Comparison of ENCODE assay signal across 22 cellular contexts in the genomic region with DNA sequence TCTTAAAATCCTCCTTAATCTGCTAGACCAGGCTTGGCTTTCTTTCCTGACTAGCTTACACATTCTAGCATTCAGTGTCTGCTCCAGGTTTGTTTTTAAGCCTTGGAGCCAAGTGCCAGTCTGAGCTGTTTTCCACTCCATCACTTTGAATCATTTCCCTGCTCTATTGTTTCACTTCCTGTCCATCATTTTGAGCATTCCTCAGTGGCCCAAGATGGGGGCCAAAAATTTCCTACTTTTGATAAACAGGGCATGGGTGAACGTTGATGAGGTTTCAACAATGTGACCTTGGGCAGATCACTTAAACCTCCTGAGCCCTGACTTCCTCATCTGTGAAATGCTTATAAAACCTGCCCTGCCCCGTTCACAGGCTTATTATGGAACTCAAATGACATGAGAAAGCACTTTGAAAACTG. TPM values are rescaled to one million over a fixed set of nuclear protein-coding genes. Genes with fewer than 3 reads are reported as not detected.
DNase-seq lines count a peak whose midpoint lies in the region; ATAC-seq and TF ChIP-seq lines count a peak whose summit lies in the region.
"Had no signal": no experiment of that assay in that cellular context is flagged by ENCODE, and none has a peak within 500 bp of the region (broad histone marks: within the 10 kb centered on the region; RNA-seq: fewer than 3 reads in every experiment).

No MANE protein-coding gene starts in this region.

- no peak overlapping the region for H3K4me3 Mint-ChIP-seq in activated T-cell treated with anti-CD3 and anti-CD28 coated beads, Interleukin-2, amount 50 U/mL, for 4 hours
- H3K4me3 Mint-ChIP-seq: activated CD4-positive, alpha-beta T cell treated with anti-CD3 and anti-CD28 coated beads, Interleukin-2, amount 10 ng/mL, durations not matched to agents 24 days and 14 days; activated naive CD8-positive, alpha-beta T cell treated with anti-CD3 and anti-CD28 coated beads, Interleukin-2, amount 10 ng/mL, durations not matched to agents 7 days and 5 days; CD4-positive, CD25-positive, alpha-beta regulatory T cell; stimulated activated naive CD8-positive, alpha-beta T cell treated with anti-CD3 and anti-CD28 coated beads, Interleukin-15, Interleukin-2, amounts not matched to agents 100 ng/mL and 50 ng/mL, for 24 hours; T-helper 2 cell treated with Interferon-gamma antibody and Interleukin-4, amounts not matched to agents 5 μg/mL and 100 μg/mL, for 36 hours had no signal

- no peaks in the 10 kb centered on the region for H3K9me3 Mint-ChIP-seq in activated T-cell treated with anti-CD3 and anti-CD28 coated beads, Interleukin-2, amount 50 U/mL, for 4 hours
- H3K9me3 Mint-ChIP-seq: activated CD4-positive, alpha-beta T cell treated with anti-CD3 and anti-CD28 coated beads, Interleukin-2, amount 10 ng/mL, durations not matched to agents 24 days and 14 days; stimulated activated naive CD8-positive, alpha-beta T cell treated with anti-CD3 and anti-CD28 coated beads, Interleukin-15, Interleukin-2, amounts not matched to agents 100 ng/mL and 50 ng/mL, for 24 hours; T-helper 2 cell treated with Interferon-gamma antibody and Interleukin-4, amounts not matched to agents 5 μg/mL and 100 μg/mL, for 36 hours had no signal

- ATAC-seq in upper lobe of right lung, result peak; percentile 63
- no peak for ATAC-seq in activated T-cell treated with anti-CD3 and anti-CD28 coated beads, Interleukin-2, amount 50 U/mL, for 4 hours
- ATAC-seq: K562 had no signal

- no peak for TF ChIP-seq POLR2A in uterus (IDR thresholded peaks at IDR 0.05)

- peaks cover 14% of the 10 kb centered on the region for H3K4me1 ChIP-seq in upper lobe of right lung
- no peaks in the 10 kb centered on the region for H3K4me1 ChIP-seq in uterus
- H3K4me1 ChIP-seq: parathyroid adenoma had no signal

- H3K9me3 ChIP-seq in upper lobe of right lung, result no peaks in the 10 kb centered on the region
- no peaks in the 10 kb centered on the region for H3K9me3 ChIP-seq in uterus

- H3K27me3 ChIP-seq in upper lobe of right lung (no peaks in the 10 kb centered on the region), uterus (no peaks in the 10 kb centered on the region)
- H3K27me3 ChIP-seq: heart left ventricle had no signal

- TF ChIP-seq CTCF in fibroblast of the aortic adventitia (IDR thresholded peaks at IDR 0.05; ENCODE audit: insufficient read depth, low read length), result no peak
- TF ChIP-seq CTCF in upper lobe of right lung (IDR thresholded peaks at IDR 0.05), result no peak
- TF ChIP-seq CTCF in uterus (IDR thresholded peaks at IDR 0.05), result no peak

- H3K4me1 Mint-ChIP-seq in activated T-cell treated with anti-CD3 and anti-CD28 coated beads, Interleukin-2, amount 50 U/mL, for 4 hours (ENCODE audit: low read depth), result no peaks in the 10 kb centered on the region
- H3K4me1 Mint-ChIP-seq: activated CD4-positive, alpha-beta T cell treated with anti-CD3 and anti-CD28 coated beads, Interleukin-2, amount 10 ng/mL, durations not matched to agents 24 days and 14 days; CD4-positive, CD25-positive, alpha-beta regulatory T cell had no signal

- H3K27me3 Mint-ChIP-seq in activated T-cell treated with anti-CD3 and anti-CD28 coated beads, Interleukin-2, amount 50 U/mL, for 4 hours (ENCODE audit: low read depth), result no peaks in the 10 kb centered on the region

- no peaks in the 10 kb centered on the region for H3K36me3 Mint-ChIP-seq in activated T-cell treated with anti-CD3 and anti-CD28 coated beads, Interleukin-2, amount 50 U/mL, for 4 hours (ENCODE audit: insufficient read depth)
- H3K36me3 Mint-ChIP-seq: activated naive CD8-positive, alpha-beta T cell treated with anti-CD3 and anti-CD28 coated beads, Interleukin-2, amount 10 ng/mL, durations not matched to agents 7 days and 5 days; CD4-positive, CD25-positive, alpha-beta regulatory T cell had no signal

- H3K4me3 ChIP-seq in fibroblast of the aortic adventitia (ENCODE audit: low read depth, low read length), result no peak overlapping the region
- H3K4me3 ChIP-seq in upper lobe of right lung, result no peak overlapping the region
- H3K4me3 ChIP-seq in uterus, result no peak overlapping the region
- H3K4me3 ChIP-seq: cardiac muscle cell, heart left ventricle, K562 had no signal

- H3K27ac ChIP-seq in upper lobe of right lung (no peak overlapping the region), uterus (no peak overlapping the region)
- H3K27ac ChIP-seq: 22Rv1, cardiac muscle cell, parathyroid adenoma had no signal

- intact Hi-C loops in upper lobe of right lung (cut with DNase I), result no loop called here
- intact Hi-C loops in uterus (cut with DNase I; ENCODE audit: low total_unique reads), result no loop called here

- DNase-seq in DMS53 (lab: John Stamatoyannopoulos, UW) (peak; percentile 57), DMS53 treated with DMSO at 0.1 percent for 48 hours (lab: John Stamatoyannopoulos, UW; ENCODE audit: unreplicated experiment) (no peak), OCI-M1 (lab: John Stamatoyannopoulos, UW) (peak; percentile 64), fibroblast of the aortic adventitia (ENCODE audit: low read depth) (peak; percentile 63), upper lobe of right lung (no peak), uterus (no peak)
- no peak for DNase-seq in activated naive CD4-positive, alpha-beta T cell treated with Interleukin-2 at 50 U/mL for 16 hours
- no peak for DNase-seq in activated T-cell treated with anti-CD3 and anti-CD28 coated beads, Interleukin-2, amount 50 U/mL, for 4 hours
- DNase-seq: activated CD4-positive, alpha-beta T cell treated with anti-CD3 and anti-CD28 coated beads, Interleukin-2, amount 10 ng/mL, durations not matched to agents 24 days and 14 days; activated naive CD8-positive, alpha-beta T cell treated with anti-CD3 and anti-CD28 coated beads, Interleukin-2, amount 10 ng/mL, durations not matched to agents 7 days and 5 days; activated T-cell treated with anti-CD3 and anti-CD28 coated beads, Interleukin-2, amount 50 U/mL, for 1 hour; CD4-positive, CD25-positive, alpha-beta regulatory T cell; heart left ventricle; NCI-H1694; NCI-H69; small intestine had no signal

- no peaks in the 10 kb centered on the region for H3K36me3 ChIP-seq in upper lobe of right lung
- H3K36me3 ChIP-seq in uterus, result no peaks in the 10 kb centered on the region
- H3K36me3 ChIP-seq: cardiac muscle cell, heart left ventricle had no signal

RNA-seq across cellular contexts. Expression of gene CYP19A1, which starts 4.4 kb away (rescaled TPM):
- total RNA-seq in fibroblast of the aortic adventitia (ENCODE audit: low replicate concordance) (0.98 and 3.1 TPM in 2 replicates), upper lobe of right lung (0.58 TPM), uterus (not detected)
- under 1 TPM in 1 of 3 donors, not detected in 2; 0.40 TPM for total RNA-seq in activated T-cell treated with anti-CD3 and anti-CD28 coated beads, Interleukin-2, amount 50 U/mL, for 4 hours
- total RNA-seq: activated naive CD8-positive, alpha-beta T cell treated with anti-CD3 and anti-CD28 coated beads, Interleukin-2, amount 10 ng/mL, durations not matched to agents 7 days and 5 days had no signal

RNA-seq across cellular contexts. Expression of gene GLDN, which starts 7.4 kb away (rescaled TPM):
- total RNA-seq in fibroblast of the aortic adventitia (ENCODE audit: low replicate concordance), result 0.49 and 13.3 TPM in 2 replicates
- 21.8 TPM for total RNA-seq in upper lobe of right lung
- 10 to 100 TPM in 1 of 4 donors, 1 to 10 TPM in 2, under 1 TPM in 1; 0.77 to 11.8 (median 3.7) TPM for total RNA-seq in uterus
- total RNA-seq in activated T-cell treated with anti-CD3 and anti-CD28 coated beads, Interleukin-2, amount 50 U/mL, for 4 hours, result under 1 TPM in 1 of 3 donors, not detected in 2; 0.18 TPM
- total RNA-seq: activated CD4-positive, alpha-beta T cell treated with anti-CD3 and anti-CD28 coated beads, Interleukin-2, amount 10 ng/mL, durations not matched to agents 24 days and 14 days; activated naive CD8-positive, alpha-beta T cell treated with anti-CD3 and anti-CD28 coated beads, Interleukin-2, amount 10 ng/mL, durations not matched to agents 7 days and 5 days; CD4-positive, CD25-positive, alpha-beta regulatory T cell had no signal

Comparison
In these comparisons a context has a peak if more than half of its experiments do, and no peak if none do; other contexts are left out.
1. DNase-seq: peak in DMS53 (single experiment), OCI-M1 (single experiment) and fibroblast of the aortic adventitia (single experiment); none in DMS53 treated with DMSO at 0.1 percent for 48 hours (single experiment), upper lobe of right lung (single experiment), activated naive CD4-positive, alpha-beta T cell treated with Interleukin-2 at 50 U/mL for 16 hours (single experiment), uterus (0 of 2) and activated T-cell treated with anti-CD3 and anti-CD28 coated beads, Interleukin-2, amount 50 U/mL, for 4 hours (single experiment).